22 cellular contexts compared by ENCODE assay signal in the genomic region with DNA sequence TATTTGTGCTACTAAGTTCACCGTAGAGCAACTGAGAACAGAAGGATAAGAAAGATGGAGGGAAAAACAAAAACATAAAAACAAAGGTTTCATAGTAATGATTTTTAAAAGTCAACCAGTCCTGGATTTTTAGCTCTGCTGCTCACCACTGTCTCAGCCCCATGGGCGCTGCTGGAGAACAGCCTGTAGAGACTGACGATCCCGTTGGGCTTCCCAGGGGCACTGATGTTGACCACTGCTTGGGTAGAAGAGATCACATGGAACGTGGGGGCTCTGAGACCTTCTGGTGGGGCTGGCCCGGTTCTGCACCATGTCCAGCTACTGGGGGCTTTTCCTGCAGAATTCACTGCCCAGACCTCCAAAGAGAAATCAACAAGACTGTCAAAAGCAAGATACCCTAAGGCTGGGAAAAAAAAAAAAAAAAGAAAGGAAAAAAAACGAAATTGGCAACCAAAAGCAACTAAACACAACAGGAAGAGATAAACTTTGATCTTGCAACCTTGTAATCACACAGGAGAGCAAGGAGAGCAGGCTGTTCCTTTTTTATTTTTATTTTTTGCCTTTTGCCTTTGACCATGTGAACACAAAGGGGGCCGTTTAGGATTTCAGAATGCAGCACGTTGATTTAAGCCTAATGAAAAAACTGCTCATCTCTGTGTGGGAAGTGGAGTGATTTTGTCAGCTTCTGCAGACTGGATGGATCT.
"Had no signal": no experiment of that assay in that cellular context is flagged by ENCODE, and none has a peak within 500 bp of the region (broad histone marks: within the 10 kb centered on the region; RNA-seq: fewer than 3 reads in every experiment).

No MANE protein-coding gene starts in this region.

- H3K36me3 ChIP-seq: gastroesophageal sphincter, neutrophil, spleen, tibial artery, upper lobe of right lung, vagina had no signal

- H3K4me3 ChIP-seq: gastroesophageal sphincter, psoas muscle, spleen, tibial artery, upper lobe of right lung, vagina had no signal

- H3K27ac ChIP-seq: gastroesophageal sphincter, neutrophil, psoas muscle, spleen, tibial artery, upper lobe of right lung, vagina had no signal

- DNase-seq: cortex of kidney; effector memory CD4-positive, alpha-beta T cell; glutamatergic neuron; kidney; left colon; mammary epithelial cell; naive thymus-derived CD4-positive, alpha-beta T cell; nephron progenitor cell; psoas muscle; retina; spleen; stimulated activated CD4-positive, alpha-beta T cell treated with anti-CD3 and anti-CD28 coated beads, Interleukin-15, amount 100 ng/mL, for 24 hours; stimulated activated CD4-positive, alpha-beta T cell treated with anti-CD3 and anti-CD28 coated beads, Interleukin-1b, Interleukin-23, amount 100 ng/mL, for 48 hours; stimulated activated CD4-positive, alpha-beta T cell treated with anti-CD3 and anti-CD28 coated beads, Interleukin-4, amount 100 ng/mL, for 24 hours; tibial artery; upper lobe of right lung had no signal

- H3K27me3 ChIP-seq: gastroesophageal sphincter, neutrophil, spleen, tibial artery, upper lobe of right lung, vagina had no signal

- ATAC-seq: esophagus mucosa; gastroesophageal sphincter; left colon; naive thymus-derived CD4-positive, alpha-beta T cell; psoas muscle; sciatic nerve; stimulated activated memory B cell treated with anti-CD40 and anti-IgM and Interleukin-4, amounts not matched to agents 10 μg/mL and 1 μg/mL and 100 μg/mL, for 72 hours; upper lobe of right lung had no signal

- H3K4me1 ChIP-seq: gastroesophageal sphincter, psoas muscle, spleen, tibial artery, upper lobe of right lung, vagina had no signal

- H3K9me3 ChIP-seq: gastroesophageal sphincter, neutrophil, psoas muscle, spleen, tibial artery, upper lobe of right lung, vagina had no signal
